Comparison of ENCODE assay signal across 1 cellular context in genomic region chr19:19663292-19664120, GRCh38.
TF ChIP-seq lines count a peak whose summit lies in the region.

ATP13A1 (minus strand) TSS chr19:19663676; CDS start chr19:19663666, 10 bp downstream.

TF ChIP-seq in WTC11, 78 proteins besides CTCF, POLR2A, EP300 and RAD21 (continued from another document):
- TF ChIP-seq PRDM15 (CRISPR knock-in tag; IDR thresholded peaks at IDR 0.05), result no peak
- no peak; the same call in 1 of the 2 replicates for TF ChIP-seq JUN (CRISPR knock-in tag; IDR thresholded peaks at IDR 0.05)
- TF ChIP-seq TEAD1 (CRISPR knock-in tag; IDR thresholded peaks at IDR 0.05), result peak; percentile 64; the same call in 1 of the 2 replicates
- no peak for TF ChIP-seq SOX15 (CRISPR knock-in tag; IDR thresholded peaks at IDR 0.05)
- TF ChIP-seq E2F5 (CRISPR knock-in tag; IDR thresholded peaks at IDR 0.05), result no peak
